In genomic region chr11:65774525-65775306, GRCh38 we compare ENCODE assay signal across 1 cellular context.
TF ChIP-seq lines count a peak whose summit lies in the region.

No MANE protein-coding gene starts in this region.

TF ChIP-seq in K562, 482 proteins besides CTCF, POLR2A, EP300 and RAD21:
- no peak for TF ChIP-seq ZNF583 (CRISPR knock-in tag; IDR thresholded peaks at IDR 0.05)
- no peak for TF ChIP-seq CHD7 (IDR thresholded peaks at IDR 0.05; ENCODE audit: low read depth, low read length)
- TF ChIP-seq SMARCA5 (IDR thresholded peaks at IDR 0.05): no peak
- TF ChIP-seq C11orf30 (IDR thresholded peaks at IDR 0.05; ENCODE audit: low read depth): peak; percentile 33; the same call in 1 of the 2 replicates
- no peak for TF ChIP-seq POLR2AphosphoS2 (IDR thresholded peaks at IDR 0.05; ENCODE audit: low read length)
